ENCODE assay signal across 20 cellular contexts in genomic region chr1:226417830-226418546, GRCh38.
"Had no signal": no experiment of that assay in that cellular context is flagged by ENCODE, and none has a peak within 500 bp of the region (broad histone marks: within the 10 kb centered on the region; RNA-seq: fewer than 3 reads in every experiment).

No MANE protein-coding gene starts in this region.

- H3K4me1 Mint-ChIP-seq: activated naive CD4-positive, alpha-beta T cell treated with anti-CD3 and anti-CD28 coated beads, Interleukin-2, amount 50 U/mL, for 24 hours; stimulated activated naive B cell treated with anti-CD40 and anti-IgM and Interleukin-4, amounts not matched to agents 10 μg/mL and 1 μg/mL and 100 μg/mL, for 72 hours had no signal

- DNase-seq: activated CD4-positive, alpha-beta T cell treated with anti-CD3 and anti-CD28 coated beads, Interleukin-2, amount 50 U/mL, for 1 hour; activated CD4-positive, CD25-positive, alpha-beta regulatory T cell treated with anti-CD3 and anti-CD28 coated beads, Interleukin-2, amount 50 U/mL, for 72 hours; activated CD8-positive, alpha-beta T cell treated with anti-CD3 and anti-CD28 coated beads, Interleukin-2, amount 10 ng/mL, durations not matched to agents 7 days and 5 days; colonic mucosa; dorsolateral prefrontal cortex; heart right ventricle; islet precursor cell; left cardiac atrium; nephron progenitor cell; nucleus accumbens; small intestine; stimulated activated CD4-positive, alpha-beta T cell treated with anti-CD3 and anti-CD28 coated beads, Interleukin-15, amount 100 ng/mL, for 24 hours; stimulated activated naive B cell treated with anti-CD40 and anti-IgM and Interleukin-4, amounts not matched to agents 10 μg/mL and 1 μg/mL and 100 μg/mL, for 72 hours; testis; trophoblast cell had no signal

- H3K9me3 Mint-ChIP-seq: activated naive CD4-positive, alpha-beta T cell treated with anti-CD3 and anti-CD28 coated beads, Interleukin-2, amount 50 U/mL, for 24 hours; nephron progenitor cell; stimulated activated naive B cell treated with anti-CD40 and anti-IgM and Interleukin-4, amounts not matched to agents 10 μg/mL and 1 μg/mL and 100 μg/mL, for 72 hours had no signal

- ATAC-seq: activated CD8-positive, alpha-beta T cell treated with anti-CD3 and anti-CD28 coated beads, Interleukin-2, amount 10 ng/mL, durations not matched to agents 7 days and 5 days; gastroesophageal sphincter; heart right ventricle; left cardiac atrium; sciatic nerve; stimulated activated naive B cell treated with anti-CD40 and anti-IgM and Interleukin-4, amounts not matched to agents 10 μg/mL and 1 μg/mL and 100 μg/mL, for 72 hours had no signal

- H3K27me3 Mint-ChIP-seq: activated naive CD4-positive, alpha-beta T cell treated with anti-CD3 and anti-CD28 coated beads, Interleukin-2, amount 50 U/mL, for 24 hours; stimulated activated naive B cell treated with anti-CD40 and anti-IgM and Interleukin-4, amounts not matched to agents 10 μg/mL and 1 μg/mL and 100 μg/mL, for 72 hours had no signal

- H3K4me3 ChIP-seq: breast epithelium, colonic mucosa, gastroesophageal sphincter, heart right ventricle, testis, vagina had no signal

- H3K36me3 Mint-ChIP-seq: activated naive CD4-positive, alpha-beta T cell treated with anti-CD3 and anti-CD28 coated beads, Interleukin-2, amount 50 U/mL, for 24 hours; stimulated activated naive B cell treated with anti-CD40 and anti-IgM and Interleukin-4, amounts not matched to agents 10 μg/mL and 1 μg/mL and 100 μg/mL, for 72 hours had no signal

- H3K27ac Mint-ChIP-seq: activated CD8-positive, alpha-beta T cell treated with anti-CD3 and anti-CD28 coated beads, Interleukin-2, amount 10 ng/mL, durations not matched to agents 7 days and 5 days; activated naive CD4-positive, alpha-beta T cell treated with anti-CD3 and anti-CD28 coated beads, Interleukin-2, amount 50 U/mL, for 24 hours; nephron progenitor cell; stimulated activated naive B cell treated with anti-CD40 and anti-IgM and Interleukin-4, amounts not matched to agents 10 μg/mL and 1 μg/mL and 100 μg/mL, for 72 hours had no signal

- H3K4me3 Mint-ChIP-seq: activated CD8-positive, alpha-beta T cell treated with anti-CD3 and anti-CD28 coated beads, Interleukin-2, amount 10 ng/mL, durations not matched to agents 7 days and 5 days; activated naive CD4-positive, alpha-beta T cell treated with anti-CD3 and anti-CD28 coated beads, Interleukin-2, amount 50 U/mL, for 24 hours; nephron progenitor cell; stimulated activated naive B cell treated with anti-CD40 and anti-IgM and Interleukin-4, amounts not matched to agents 10 μg/mL and 1 μg/mL and 100 μg/mL, for 72 hours had no signal
